ENCODE assay signal across 23 cellular contexts in genomic region chrX:44705817-44706551, GRCh38.
DNase-seq lines count a peak whose midpoint lies in the region; ATAC-seq and TF ChIP-seq lines count a peak whose summit lies in the region.
"Had no signal": no experiment of that assay in that cellular context is flagged by ENCODE, and none has a peak within 500 bp of the region (broad histone marks: within the 10 kb centered on the region; RNA-seq: fewer than 3 reads in every experiment).

No MANE protein-coding gene starts in this region.

- no peaks in the 10 kb centered on the region for H3K9me3 Mint-ChIP-seq in activated T-helper 1 cell treated with anti-CD3 and anti-CD28 coated beads, Interleukin-12 subunit alpha, Interleukin-12 subunit beta, Interleukin-2, Interleukin-4 antibody, amounts not matched to agents 30 ng/mL and 10 ng/mL and 1 ng/mL, durations not matched to agents 14 hours and 24 hours and 36 hours
- H3K9me3 Mint-ChIP-seq: activated naive CD8-positive, alpha-beta T cell treated with anti-CD3 and anti-CD28 coated beads, Interleukin-2, amount 10 ng/mL, durations not matched to agents 7 days and 5 days; stimulated activated effector memory CD8-positive, alpha-beta T cell treated with anti-CD3 and anti-CD28 coated beads, Interleukin-12 subunit alpha, Interleukin-12 subunit beta, amount 100 ng/mL, for 72 hours had no signal

- no peaks in the 10 kb centered on the region for H3K4me1 Mint-ChIP-seq in T-helper 17 cell
- no peaks in the 10 kb centered on the region for H3K4me1 Mint-ChIP-seq in activated T-helper 1 cell treated with anti-CD3 and anti-CD28 coated beads, Interleukin-12 subunit alpha, Interleukin-12 subunit beta, Interleukin-2, Interleukin-4 antibody, amounts not matched to agents 30 ng/mL and 10 ng/mL and 1 ng/mL, durations not matched to agents 14 hours and 24 hours and 36 hours (ENCODE audit: low read depth)
- H3K4me1 Mint-ChIP-seq: activated naive CD8-positive, alpha-beta T cell treated with anti-CD3 and anti-CD28 coated beads, Interleukin-2, amount 10 ng/mL, durations not matched to agents 7 days and 5 days; stimulated activated effector memory CD8-positive, alpha-beta T cell treated with anti-CD3 and anti-CD28 coated beads, Interleukin-12 subunit alpha, Interleukin-12 subunit beta, amount 100 ng/mL, for 72 hours had no signal

- H3K9me3 ChIP-seq in T-helper 17 cell (ENCODE audit: control insufficient read depth, low read length, poor library complexity, severe bottlenecking), result no peaks in the 10 kb centered on the region
- H3K9me3 ChIP-seq: BE2C, left lung, SJSA1 had no signal

- no peak overlapping the region for H3K4me3 ChIP-seq in AG10803 (ENCODE audit: low read length)
- H3K4me3 ChIP-seq: GM23248, left lung, SJSA1 had no signal

- no peak for TF ChIP-seq CTCF in AG10803 (conservative IDR thresholded peaks at IDR 0.05; ENCODE audit: low read length)

- ATAC-seq in T-helper 17 cell, result no peak
- no peak for ATAC-seq in GM21576 (IDR thresholded peaks at IDR 0.05; ENCODE audit: unreplicated experiment)
- ATAC-seq: activated CD8-positive, alpha-beta T cell treated with anti-CD3 and anti-CD28 coated beads, Interleukin-2, amount 10 ng/mL, durations not matched to agents 7 days and 5 days; left lung; stimulated activated effector memory CD8-positive, alpha-beta T cell treated with anti-CD3 and anti-CD28 coated beads, Interleukin-12 subunit alpha, Interleukin-12 subunit beta, amount 100 ng/mL, for 72 hours had no signal

- H3K27me3 Mint-ChIP-seq in T-helper 17 cell, result no peaks in the 10 kb centered on the region
- no peaks in the 10 kb centered on the region for H3K27me3 Mint-ChIP-seq in activated T-helper 1 cell treated with anti-CD3 and anti-CD28 coated beads, Interleukin-12 subunit alpha, Interleukin-12 subunit beta, Interleukin-2, Interleukin-4 antibody, amounts not matched to agents 30 ng/mL and 10 ng/mL and 1 ng/mL, durations not matched to agents 14 hours and 24 hours and 36 hours (ENCODE audit: insufficient read depth)
- H3K27me3 Mint-ChIP-seq: activated naive CD8-positive, alpha-beta T cell treated with anti-CD3 and anti-CD28 coated beads, Interleukin-2, amount 10 ng/mL, durations not matched to agents 7 days and 5 days had no signal

- intact Hi-C loops in activated T-helper 1 cell treated with anti-CD3 and anti-CD28 coated beads, Interleukin-12 subunit alpha, Interleukin-12 subunit beta, Interleukin-2, Interleukin-4 antibody, amounts not matched to agents 30 ng/mL and 10 ng/mL and 1 ng/mL, durations not matched to agents 14 hours and 24 hours and 36 hours (cut with micrococcal nuclease), result no loop called here

- peak; percentile 1 for DNase-seq in AG10803 (ENCODE audit: low read depth)
- DNase-seq in HT-29 (ENCODE audit: low spot score), result peak; percentile 29
- peak; percentile 15 for DNase-seq in SW480 (ENCODE audit: low spot score)
- DNase-seq in left kidney (ENCODE audit: low read depth, low spot score), result peak; percentile 9
- no peak for DNase-seq in NCI-H345 (lab: John Stamatoyannopoulos, UW)
- no peak for DNase-seq in T-helper 17 cell
- no peak for DNase-seq in activated T-helper 1 cell treated with anti-CD3 and anti-CD28 coated beads, Interleukin-12 subunit alpha, Interleukin-12 subunit beta, Interleukin-2, Interleukin-4 antibody, amounts not matched to agents 30 ng/mL and 10 ng/mL and 1 ng/mL, durations not matched to agents 14 hours and 24 hours and 36 hours (ENCODE audit: low spot score)
- DNase-seq: activated CD8-positive, alpha-beta T cell treated with anti-CD3 and anti-CD28 coated beads, Interleukin-2, amount 10 ng/mL, durations not matched to agents 7 days and 5 days; activated effector memory CD4-positive, alpha-beta T cell treated with anti-CD3 and anti-CD28 coated beads, Interleukin-2, amount 50 U/mL, for 16 hours; activated naive CD8-positive, alpha-beta T cell treated with anti-CD3 and anti-CD28 coated beads, Interleukin-2, amount 10 ng/mL, durations not matched to agents 7 days and 5 days; activated T-cell treated with anti-CD3 and anti-CD28 coated beads for 4 hours; BE2C; brain microvascular endothelial cell; DND-41; GM23248; left lung; NCI-H1417; NCI-H510A; NK-92 treated with Interleukin-12 subunit alpha and Interleukin-12 subunit beta, amount 100 ng/mL, for 24 hours; stimulated activated CD4-positive, alpha-beta T cell treated with anti-CD3 and anti-CD28 coated beads, Interleukin-2, amount 100 ng/mL, for 48 hours had no signal

- H3K27ac Mint-ChIP-seq in T-helper 17 cell, result no peak overlapping the region
- H3K27ac Mint-ChIP-seq in activated T-helper 1 cell treated with anti-CD3 and anti-CD28 coated beads, Interleukin-12 subunit alpha, Interleukin-12 subunit beta, Interleukin-2, Interleukin-4 antibody, amounts not matched to agents 30 ng/mL and 10 ng/mL and 1 ng/mL, durations not matched to agents 14 hours and 24 hours and 36 hours, result no peak overlapping the region
- H3K27ac Mint-ChIP-seq: activated CD8-positive, alpha-beta T cell treated with anti-CD3 and anti-CD28 coated beads, Interleukin-2, amount 10 ng/mL, durations not matched to agents 7 days and 5 days; activated naive CD8-positive, alpha-beta T cell treated with anti-CD3 and anti-CD28 coated beads, Interleukin-2, amount 10 ng/mL, durations not matched to agents 7 days and 5 days; stimulated activated effector memory CD8-positive, alpha-beta T cell treated with anti-CD3 and anti-CD28 coated beads, Interleukin-12 subunit alpha, Interleukin-12 subunit beta, amount 100 ng/mL, for 72 hours had no signal

- no peak overlapping the region for H3K4me3 Mint-ChIP-seq in T-helper 17 cell
- H3K4me3 Mint-ChIP-seq in activated T-helper 1 cell treated with anti-CD3 and anti-CD28 coated beads, Interleukin-12 subunit alpha, Interleukin-12 subunit beta, Interleukin-2, Interleukin-4 antibody, amounts not matched to agents 30 ng/mL and 10 ng/mL and 1 ng/mL, durations not matched to agents 14 hours and 24 hours and 36 hours, result no peak overlapping the region
- H3K4me3 Mint-ChIP-seq: activated CD8-positive, alpha-beta T cell treated with anti-CD3 and anti-CD28 coated beads, Interleukin-2, amount 10 ng/mL, durations not matched to agents 7 days and 5 days; activated naive CD8-positive, alpha-beta T cell treated with anti-CD3 and anti-CD28 coated beads, Interleukin-2, amount 10 ng/mL, durations not matched to agents 7 days and 5 days; stimulated activated effector memory CD8-positive, alpha-beta T cell treated with anti-CD3 and anti-CD28 coated beads, Interleukin-12 subunit alpha, Interleukin-12 subunit beta, amount 100 ng/mL, for 72 hours had no signal

- no peaks in the 10 kb centered on the region for H3K36me3 Mint-ChIP-seq in T-helper 17 cell (ENCODE audit: low read depth)
- H3K36me3 Mint-ChIP-seq in activated T-helper 1 cell treated with anti-CD3 and anti-CD28 coated beads, Interleukin-12 subunit alpha, Interleukin-12 subunit beta, Interleukin-2, Interleukin-4 antibody, amounts not matched to agents 30 ng/mL and 10 ng/mL and 1 ng/mL, durations not matched to agents 14 hours and 24 hours and 36 hours (ENCODE audit: low read depth), result no peaks in the 10 kb centered on the region
- H3K36me3 Mint-ChIP-seq: activated naive CD8-positive, alpha-beta T cell treated with anti-CD3 and anti-CD28 coated beads, Interleukin-2, amount 10 ng/mL, durations not matched to agents 7 days and 5 days; stimulated activated effector memory CD8-positive, alpha-beta T cell treated with anti-CD3 and anti-CD28 coated beads, Interleukin-12 subunit alpha, Interleukin-12 subunit beta, amount 100 ng/mL, for 72 hours had no signal

Comparison
In these comparisons a context has a peak if more than half of its experiments do, and no peak if none do; other contexts are left out.
1. DNase-seq: peak in AG10803 (single experiment), HT-29 (single experiment), SW480 (single experiment) and left kidney (single experiment); none in NCI-H345 (single experiment), T-helper 17 cell (0 of 3) and activated T-helper 1 cell treated with anti-CD3 and anti-CD28 coated beads, Interleukin-12 subunit alpha, Interleukin-12 subunit beta, Interleukin-2, Interleukin-4 antibody, amounts not matched to agents 30 ng/mL and 10 ng/mL and 1 ng/mL, durations not matched to agents 14 hours and 24 hours and 36 hours (single experiment).